In the genomic region with DNA sequence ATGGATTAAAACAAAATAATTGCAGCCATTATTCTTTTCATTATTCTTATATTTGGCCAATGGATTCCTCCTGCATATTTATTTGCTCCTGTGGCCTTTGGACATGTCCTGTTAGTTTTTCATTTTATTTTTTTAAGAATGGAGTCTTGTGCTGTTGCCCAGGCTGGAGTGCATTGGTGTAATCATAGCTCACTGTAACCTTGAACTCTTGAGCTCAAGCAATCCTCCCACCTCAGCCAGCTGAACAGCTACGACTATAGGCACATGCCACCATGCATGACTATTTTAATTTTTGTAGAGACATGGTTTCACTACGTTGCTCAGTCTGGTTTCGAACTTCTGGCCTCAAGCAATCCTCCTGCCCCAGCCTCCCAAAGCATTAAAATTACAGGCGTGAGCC, we compare ENCODE assay signal across 35 cellular contexts. TPM values are rescaled to one million over a fixed set of nuclear protein-coding genes. Genes with fewer than 3 reads are reported as not detected.
"Had no signal": no experiment of that assay in that cellular context is flagged by ENCODE, and none has a peak within 500 bp of the region (broad histone marks: within the 10 kb centered on the region; RNA-seq: fewer than 3 reads in every experiment).

No MANE protein-coding gene starts in this region.

- H3K4me3 ChIP-seq: MG63 had no signal

- H3K27ac ChIP-seq: KMS-11 had no signal

- H3K4me2 ChIP-seq: KMS-11 had no signal

- H3K9ac ChIP-seq: KMS-11 had no signal

- H3K27me3 ChIP-seq: MG63 had no signal

- DNase-seq: Karpas-422, Kasumi-1, MG63, MM.1S, MV-4-11, NCI-H1048, NCI-H1092, NCI-H1092 treated with DMSO at 0.1 percent for 48 hours, NCI-H1105, NCI-H1105 treated with DMSO at 0.1 percent for 48 hours, NCI-H1417, NCI-H1417 treated with DMSO at 0.1 percent for 48 hours, NCI-H1436, NCI-H1436 treated with DMSO at 0.1 percent for 48 hours, NCI-H146, NCI-H1694, NCI-H1694 treated with DMSO at 0.1 percent for 48 hours, NCI-H187, NCI-H187 treated with DMSO at 0.1 percent for 48 hours, NCI-H1930, NCI-H2029, NCI-H2029 treated with DMSO at 0.1 percent for 48 hours, NCI-H2081, NCI-H2081 treated with DMSO at 0.1 percent for 48 hours, NCI-H2107, NCI-H2171, NCI-H2171 treated with DMSO at 0.1 percent for 48 hours, NCI-H2227 treated with DMSO at 0.1 percent for 48 hours, NCI-H226, NCI-H345, NCI-H446, NCI-H446 treated with DMSO at 0.1 percent for 48 hours, NCI-H510A had no signal

- H3K9me3 ChIP-seq: MG63 had no signal

- H3K36me3 ChIP-seq: MG63 had no signal

RNA-seq across cellular contexts. Expression of gene STEAP4, which starts 44.1 kb away (rescaled TPM):
- total RNA-seq: MCF 10A had no signal
